ENCODE assay signal across 28 cellular contexts in the genomic region with DNA sequence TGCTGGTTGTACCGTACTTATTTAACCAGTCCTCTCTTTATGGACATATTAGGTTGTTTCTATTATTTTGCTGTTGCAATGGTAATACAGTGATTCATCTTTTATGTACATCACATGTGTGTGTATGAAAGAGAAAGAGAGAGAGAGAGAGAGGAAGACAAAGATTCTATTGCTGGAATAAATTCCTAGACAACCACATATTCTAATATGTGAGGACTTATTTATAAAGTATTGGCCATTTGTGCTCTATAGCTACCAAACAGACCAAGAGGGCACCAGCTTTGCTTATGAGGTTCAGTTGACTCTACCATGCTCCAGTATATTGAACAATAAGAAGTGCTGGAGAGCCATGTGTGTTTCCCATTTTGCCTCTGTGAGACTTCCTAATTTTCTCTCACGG.
"Had no signal": no experiment of that assay in that cellular context is flagged by ENCODE, and none has a peak within 500 bp of the region (broad histone marks: within the 10 kb centered on the region; RNA-seq: fewer than 3 reads in every experiment).

No MANE protein-coding gene starts in this region.

- H3K36me3 Mint-ChIP-seq: stimulated activated naive B cell treated with anti-CD40 and anti-IgM and Interleukin-4, amounts not matched to agents 10 μg/mL and 1 μg/mL and 100 μg/mL, for 72 hours had no signal

- H3K4me1 Mint-ChIP-seq: immature natural killer cell; naive thymus-derived CD4-positive, alpha-beta T cell had no signal

- ATAC-seq: mucosa of descending colon; naive thymus-derived CD4-positive, alpha-beta T cell; natural killer cell treated with Interleukin-12 subunit alpha and Interleukin-12 subunit beta and Interleukin-15 and Interleukin-18, amount 100 ng/mL, for 72 hours; right cardiac atrium; sciatic nerve; stimulated activated naive B cell treated with anti-CD40 and anti-IgM and Interleukin-4, amounts not matched to agents 10 μg/mL and 1 μg/mL and 100 μg/mL, for 72 hours; stimulated activated naive CD8-positive, alpha-beta T cell treated with anti-CD3 and anti-CD28 coated beads, Interleukin-15, Interleukin-2, amounts not matched to agents 100 U/mL and 50 U/mL, for 24 hours; upper lobe of right lung had no signal

- H3K27me3 ChIP-seq: ovary, stomach, testis, thyroid gland, upper lobe of right lung had no signal

- H3K36me3 ChIP-seq: left ventricle myocardium inferior, ovary, prostate gland, stomach, thyroid gland, upper lobe of right lung had no signal

- H3K27ac ChIP-seq: left ventricle myocardium inferior, ovary, prostate gland, skin epidermis, stomach, testis, thyroid gland, upper lobe of right lung had no signal

- H3K4me3 ChIP-seq: left ventricle myocardium inferior, lung, mucosa of descending colon, ovary, prostate gland, skin epidermis, stomach, testis, thyroid gland, upper lobe of right lung had no signal

- H3K4me3 Mint-ChIP-seq: immature natural killer cell; naive thymus-derived CD4-positive, alpha-beta T cell; natural killer cell treated with Interleukin-12 subunit alpha and Interleukin-12 subunit beta and Interleukin-15 and Interleukin-18, amount 100 ng/mL, for 72 hours; stimulated activated naive B cell treated with anti-CD40 and anti-IgM and Interleukin-4, amounts not matched to agents 10 μg/mL and 1 μg/mL and 100 μg/mL, for 72 hours had no signal

- FAIRE-seq: islet of Langerhans, kidney, urothelium cell line had no signal

- H3K9me3 ChIP-seq: mucosa of descending colon, ovary, prostate gland, stomach, testis, thyroid gland, upper lobe of right lung had no signal

- DNase-seq: hypothalamus; immature natural killer cell; kidney; left ventricle myocardium inferior; midbrain; mucosa of descending colon; naive thymus-derived CD4-positive, alpha-beta T cell; ovary; retina; right cardiac atrium; stimulated activated CD4-positive, alpha-beta T cell treated with anti-CD3 and anti-CD28 coated beads, Interleukin-12 subunit alpha, Interleukin-12 subunit beta, amount 100 ng/mL, for 4 hours; stimulated activated CD4-positive, alpha-beta T cell treated with anti-CD3 and anti-CD28 coated beads, Interleukin-15, amount 100 ng/mL, for 24 hours; stimulated activated CD4-positive, alpha-beta T cell treated with anti-CD3 and anti-CD28 coated beads, Interleukin-2, amount 100 ng/mL, for 24 hours; stimulated activated CD4-positive, alpha-beta T cell treated with anti-CD3 and anti-CD28 coated beads, Interleukin-4, amount 100 ng/mL, for 1 hour; stimulated activated naive B cell treated with anti-CD40 and anti-IgM and Interleukin-4, amounts not matched to agents 10 μg/mL and 1 μg/mL and 100 μg/mL, for 72 hours; stimulated activated naive CD8-positive, alpha-beta T cell treated with anti-CD3 and anti-CD28 coated beads, Interleukin-15, Interleukin-2, amounts not matched to agents 100 U/mL and 50 U/mL, for 24 hours; stomach; testis; thyroid gland; trophoblast cell; upper lobe of right lung had no signal

- H3K4me1 ChIP-seq: left ventricle myocardium inferior, prostate gland, stomach, testis, thyroid gland, upper lobe of right lung had no signal
